23 cellular contexts compared by ENCODE assay signal in the genomic region with DNA sequence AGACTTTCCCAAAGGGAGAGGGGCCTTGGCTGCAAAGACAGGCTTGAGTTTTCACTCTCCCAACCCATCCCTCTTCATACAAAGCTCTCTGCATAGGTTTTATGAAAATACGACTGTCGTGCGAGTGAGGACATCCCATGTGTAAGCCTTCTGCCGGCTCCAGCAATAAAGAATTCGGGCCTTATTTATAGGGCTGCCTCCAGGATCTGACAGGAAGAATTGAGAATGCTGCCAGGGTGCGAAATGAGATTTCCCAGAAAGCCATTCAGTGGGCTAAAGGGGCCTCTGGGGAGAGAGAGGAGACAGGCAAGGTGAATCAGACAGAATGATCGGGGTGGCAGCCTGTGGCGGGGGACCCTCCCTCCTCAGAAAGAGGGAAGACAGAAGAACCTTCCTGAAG.
"Had no signal": no experiment of that assay in that cellular context is flagged by ENCODE, and none has a peak within 500 bp of the region (broad histone marks: within the 10 kb centered on the region; RNA-seq: fewer than 3 reads in every experiment).

No MANE protein-coding gene starts in this region.

- ATAC-seq: activated CD8-positive, alpha-beta memory T cell treated with anti-CD3 and anti-CD28 coated beads, Interleukin-2, amount 10 ng/mL, durations not matched to agents 7 days and 5 days; K562; T-helper 17 cell; WTC11 had no signal

- H3K36me3 ChIP-seq: SJSA1 had no signal

- H3K27me3 ChIP-seq: SJSA1 had no signal

- H3K36me3 Mint-ChIP-seq: activated CD8-positive, alpha-beta memory T cell treated with anti-CD3 and anti-CD28 coated beads, Interleukin-2, amount 10 ng/mL, durations not matched to agents 7 days and 5 days had no signal

- H3K9me3 ChIP-seq: SJSA1 had no signal

- DNase-seq: activated CD4-positive, alpha-beta T cell treated with anti-CD3 and anti-CD28 coated beads for 48 hours; activated CD4-positive, alpha-beta T cell treated with anti-CD3 and anti-CD28 coated beads, Interleukin-2, amount 50 U/mL, for 4 hours; activated CD4-positive, CD25-positive, alpha-beta regulatory T cell treated with anti-CD3 and anti-CD28 coated beads, Interleukin-2, amount 50 U/mL, for 72 hours; activated CD8-positive, alpha-beta memory T cell treated with anti-CD3 and anti-CD28 coated beads, Interleukin-2, amount 10 ng/mL, durations not matched to agents 7 days and 5 days; activated effector memory CD4-positive, alpha-beta T cell treated with Interleukin-2 at 50 U/mL for 16 hours; activated naive CD4-positive, alpha-beta T cell; activated T-cell treated with anti-CD3 and anti-CD28 coated beads, Interleukin-2, amount 50 U/mL, for 24 hours; aorta; central memory CD4-positive, alpha-beta T cell; Karpas-422; MM.1S; NCI-H1436 treated with DMSO at 0.1 percent for 48 hours; NCI-H2081; NCI-H2227 treated with DMSO at 0.1 percent for 48 hours; NCI-H510A; SHP77; T-helper 17 cell; T-helper 9 cell had no signal

- H3K9me3 Mint-ChIP-seq: activated naive CD4-positive, alpha-beta T cell treated with anti-CD3 and anti-CD28 coated beads, Interleukin-2, amount 50 U/mL, for 24 hours; activated T-helper 1 cell treated with anti-CD3 and anti-CD28 coated beads, Interleukin-12 subunit alpha, Interleukin-12 subunit beta, Interleukin-2, Interleukin-4 antibody, amounts not matched to agents 30 ng/mL and 10 ng/mL and 1 ng/mL, durations not matched to agents 14 hours and 24 hours and 36 hours had no signal

- H3K27me3 Mint-ChIP-seq: activated naive CD4-positive, alpha-beta T cell treated with anti-CD3 and anti-CD28 coated beads, Interleukin-2, amount 50 U/mL, for 24 hours; T-helper 17 cell had no signal

- H3K4me1 ChIP-seq: SJSA1 had no signal

- H3K4me3 ChIP-seq: K562, SJSA1 had no signal

- H3K27ac Mint-ChIP-seq: activated CD8-positive, alpha-beta memory T cell treated with anti-CD3 and anti-CD28 coated beads, Interleukin-2, amount 10 ng/mL, durations not matched to agents 7 days and 5 days; activated naive CD4-positive, alpha-beta T cell treated with anti-CD3 and anti-CD28 coated beads, Interleukin-2, amount 50 U/mL, for 24 hours; activated T-cell treated with anti-CD3 and anti-CD28 coated beads, Interleukin-2, amount 50 U/mL, for 24 hours; activated T-helper 1 cell treated with anti-CD3 and anti-CD28 coated beads, Interleukin-12 subunit alpha, Interleukin-12 subunit beta, Interleukin-2, Interleukin-4 antibody, amounts not matched to agents 30 ng/mL and 10 ng/mL and 1 ng/mL, durations not matched to agents 14 hours and 24 hours and 36 hours; T-helper 17 cell; WTC11 had no signal

- H3K4me1 Mint-ChIP-seq: activated CD8-positive, alpha-beta memory T cell treated with anti-CD3 and anti-CD28 coated beads, Interleukin-2, amount 10 ng/mL, durations not matched to agents 7 days and 5 days; activated naive CD4-positive, alpha-beta T cell treated with anti-CD3 and anti-CD28 coated beads, Interleukin-2, amount 50 U/mL, for 24 hours; T-helper 17 cell had no signal

- H3K27ac ChIP-seq: SJSA1 had no signal

- H3K4me3 Mint-ChIP-seq: activated CD8-positive, alpha-beta memory T cell treated with anti-CD3 and anti-CD28 coated beads, Interleukin-2, amount 10 ng/mL, durations not matched to agents 7 days and 5 days; activated naive CD4-positive, alpha-beta T cell treated with anti-CD3 and anti-CD28 coated beads, Interleukin-2, amount 50 U/mL, for 24 hours; activated T-cell treated with anti-CD3 and anti-CD28 coated beads, Interleukin-2, amount 50 U/mL, for 24 hours; activated T-helper 1 cell treated with anti-CD3 and anti-CD28 coated beads, Interleukin-12 subunit alpha, Interleukin-12 subunit beta, Interleukin-2, Interleukin-4 antibody, amounts not matched to agents 30 ng/mL and 10 ng/mL and 1 ng/mL, durations not matched to agents 14 hours and 24 hours and 36 hours; T-helper 17 cell; WTC11 had no signal
